ENCODE assay signal across 25 cellular contexts in the genomic region with DNA sequence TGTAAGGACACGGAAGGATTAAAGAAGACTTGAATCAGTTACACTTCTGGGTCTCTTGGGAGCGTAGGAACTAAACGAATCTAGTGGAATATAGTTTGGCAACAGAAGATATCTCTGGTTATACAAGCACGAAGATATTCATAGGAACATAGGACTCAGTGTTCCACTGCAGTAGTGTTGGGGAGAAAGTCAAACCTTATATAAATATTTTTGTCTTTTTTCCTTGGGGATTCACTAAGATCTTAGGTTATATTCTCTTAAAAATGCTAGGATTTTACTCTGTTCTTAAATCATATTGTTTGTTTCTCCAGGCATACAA. TPM values are rescaled to one million over a fixed set of nuclear protein-coding genes. Genes with fewer than 3 reads are reported as not detected.
A peak's percentile ranks its signal among the peaks of the same experiment; 100 is the strongest.
DNase-seq lines count a peak whose midpoint lies in the region; ATAC-seq and TF ChIP-seq lines count a peak whose summit lies in the region.
"Had no signal": no experiment of that assay in that cellular context is flagged by ENCODE, and none has a peak within 500 bp of the region (broad histone marks: within the 10 kb centered on the region; RNA-seq: fewer than 3 reads in every experiment).

No MANE protein-coding gene starts in this region.

- CTCF ChIA-PET in activated CD4-positive, alpha-beta memory T cell treated with anti-CD3 and anti-CD28 coated beads for 36 hours (lab: Charles Lee) = no interaction called here

- H3K4me1 Mint-ChIP-seq in activated CD4-positive, alpha-beta memory T cell treated with anti-CD3 and anti-CD28 coated beads for 36 hours (ENCODE audit: low read depth) = no peaks in the 10 kb centered on the region

- H3K27me3 Mint-ChIP-seq in activated CD4-positive, alpha-beta memory T cell treated with anti-CD3 and anti-CD28 coated beads for 36 hours = peaks cover 8% of the 10 kb centered on the region

- H3K27ac Mint-ChIP-seq in activated CD4-positive, alpha-beta memory T cell treated with anti-CD3 and anti-CD28 coated beads for 36 hours = no peak overlapping the region
- H3K27ac Mint-ChIP-seq: CD8-positive, alpha-beta memory T cell had no signal

- POLR2A ChIA-PET in activated CD4-positive, alpha-beta memory T cell treated with anti-CD3 and anti-CD28 coated beads for 36 hours (lab: Charles Lee) = no interaction called here

- peaks cover 0 to 13% (median 0%) of the 10 kb centered on the region in 12 donors for H3K4me1 ChIP-seq in heart left ventricle
- H3K4me1 ChIP-seq in esophagus squamous epithelium = peaks cover 0 to 9% (median 4%) of the 10 kb centered on the region in 3 donors

- TF ChIP-seq POLR2A in heart left ventricle (IDR thresholded peaks at IDR 0.05) (no peak), esophagus squamous epithelium (IDR thresholded peaks at IDR 0.05) (no peak)

- ATAC-seq in heart left ventricle (peak in 3 of 4 donors; percentile 57 to 59 (median 57)), Right ventricle myocardium inferior (no peak)
- ATAC-seq: HCT116, Panc1 had no signal

- H3K36me3 ChIP-seq in heart left ventricle = no peaks in the 10 kb centered on the region
- no peaks in the 10 kb centered on the region for H3K36me3 ChIP-seq in esophagus squamous epithelium
- H3K36me3 ChIP-seq: SJCRH30 had no signal

- peaks cover 0 to 3% (median 0%) of the 10 kb centered on the region in 12 donors for H3K9me3 ChIP-seq in heart left ventricle
- no peaks in the 10 kb centered on the region for H3K9me3 ChIP-seq in esophagus squamous epithelium
- H3K9me3 ChIP-seq: SJCRH30 had no signal

- no peaks in the 10 kb centered on the region for H3K27me3 ChIP-seq in heart left ventricle
- no peaks in the 10 kb centered on the region for H3K27me3 ChIP-seq in esophagus squamous epithelium
- H3K27me3 ChIP-seq: SJCRH30 had no signal

- no peaks in the 10 kb centered on the region for H3K9me3 Mint-ChIP-seq in activated CD4-positive, alpha-beta memory T cell treated with anti-CD3 and anti-CD28 coated beads for 36 hours
- H3K9me3 Mint-ChIP-seq: CD8-positive, alpha-beta memory T cell had no signal

- DNase-seq in heart left ventricle (no peak), Right ventricle myocardium inferior (ENCODE audit: missing footprints) (no peak), esophagus squamous epithelium (lab: John Stamatoyannopoulos, UW) (no peak), superior temporal gyrus (ENCODE audit: extremely low spot score) (peak; percentile 69), T-helper 9 cell (no peak), dedifferentiated amniotic fluid mesenchymal stem cell (ENCODE audit: extremely low spot score) (no peak)
- no peak for DNase-seq in activated CD4-positive, alpha-beta memory T cell treated with anti-CD3 and anti-CD28 coated beads for 36 hours
- DNase-seq: 8988T; AML-193; C1 segment of cervical spinal cord; Calu3; CD8-positive, alpha-beta memory T cell; DMS153; GOT3; KG1; NCI-H1092 treated with DMSO at 0.1 percent for 48 hours; NCI-H1436 treated with DMSO at 0.1 percent for 48 hours; NCI-H1930; NCI-H2227 treated with DMSO at 0.1 percent for 48 hours; NCI-H510A; NK-92 treated with Interleukin-12 subunit alpha and Interleukin-12 subunit beta, amount 100 ng/mL, for 24 hours; SJCRH30 had no signal

- H3K4me3 Mint-ChIP-seq in activated CD4-positive, alpha-beta memory T cell treated with anti-CD3 and anti-CD28 coated beads for 36 hours = no peak overlapping the region
- H3K4me3 Mint-ChIP-seq: CD8-positive, alpha-beta memory T cell had no signal

- 37 to 44% (median 41%) methylated on average over 4 of the region's 4 CpGs for WGBS in heart left ventricle, 4 donors
- WGBS in esophagus squamous epithelium, 2 donors = 69 to 71% methylated on average over 4 of the region's 4 CpGs

- intact Hi-C loops in heart left ventricle (cut with DNase I) (no loop called here), Right ventricle myocardium inferior (cut with DNase I) (no loop called here), esophagus squamous epithelium (cut with DNase I) (no loop called here)
- intact Hi-C loops in activated CD4-positive, alpha-beta memory T cell treated with anti-CD3 and anti-CD28 coated beads for 36 hours (cut with micrococcal nuclease) = no loop called here

- no peak overlapping the region for H3K27ac ChIP-seq in heart left ventricle
- peak overlapping the region; percentile 76 for H3K27ac ChIP-seq in angular gyrus (ENCODE audit: low read depth, low read length)
- H3K27ac ChIP-seq in esophagus squamous epithelium = peak overlapping the region in 3 of 4 donors; percentile 7 to 54 (median 44)
- H3K27ac ChIP-seq: SJCRH30 had no signal

- H3K36me3 Mint-ChIP-seq in activated CD4-positive, alpha-beta memory T cell treated with anti-CD3 and anti-CD28 coated beads for 36 hours = no peaks in the 10 kb centered on the region
- H3K36me3 Mint-ChIP-seq: CD8-positive, alpha-beta memory T cell had no signal

- no peak overlapping the region for H3K4me3 ChIP-seq in heart left ventricle
- peak overlapping the region in 1 of 4 donors; percentile 23 for H3K4me3 ChIP-seq in esophagus squamous epithelium
- H3K4me3 ChIP-seq: SJCRH30 had no signal

- TF ChIP-seq CTCF in heart left ventricle (IDR thresholded peaks at IDR 0.05) = no peak
- no peak for TF ChIP-seq CTCF in esophagus squamous epithelium (IDR thresholded peaks at IDR 0.05)

RNA-seq across cellular contexts. Expression of a gene that starts 21.4 kb away (rescaled TPM):
- 10 to 100 TPM; 14.3 to 50.6 (median 18.9) TPM for total RNA-seq in heart left ventricle
- 1 to 10 TPM; 7.0 to 7.5 TPM for polyA plus RNA-seq in heart left ventricle
- total RNA-seq in Right ventricle myocardium inferior = 23.2 TPM
- 10 to 100 TPM in 1 of 4 donors, 1 to 10 TPM in 3; 1.1 to 23.1 (median 4.2) TPM for total RNA-seq in esophagus squamous epithelium
- total RNA-seq in activated CD4-positive, alpha-beta memory T cell treated with anti-CD3 and anti-CD28 coated beads for 36 hours = 1 to 10 TPM; 1.3 to 1.4 TPM

Comparison
In these comparisons a context has a peak if more than half of its experiments do, and no peak if none do; other contexts are left out.
1. H3K27ac ChIP-seq: peak in angular gyrus (single experiment) and esophagus squamous epithelium (3 of 4); none in heart left ventricle (0 of 12).